Comparison of ENCODE assay signal across 2 cellular contexts in genomic region chr15:41571948-41572347, GRCh38.
TF ChIP-seq lines count a peak whose summit lies in the region.

No MANE protein-coding gene starts in this region.

TF ChIP-seq in IMR-90, 13 proteins besides CTCF, POLR2A, EP300 and RAD21:
- no peak for TF ChIP-seq CHD1 (IDR thresholded peaks at IDR 0.05; ENCODE audit: low read depth, low read length)
- 0 out of 2 replicates have a peak, but pooled peaks have one; percentile 17 for TF ChIP-seq CEBPB (IDR thresholded peaks at IDR 0.05; ENCODE audit: low read depth, low read length)

TF ChIP-seq in K562, 482 proteins besides CTCF, POLR2A, EP300 and RAD21:
- TF ChIP-seq CEBPG (CRISPR knock-in tag; IDR thresholded peaks at IDR 0.05) (0 out of 2 replicates have a peak, but pooled peaks have one; percentile 11), CEBPG (tag; conservative IDR thresholded peaks at IDR 0.05 in 1 of 2, IDR thresholded peaks at IDR 0.05 in 1 of 2) (0 out of 4 replicates have a peak, but pooled peaks of 1 of the 2 experiments have one; percentile 20), TAF1 (IDR thresholded peaks at IDR 0.05; ENCODE audit: control insufficient read depth, extremely low read depth, insufficient read depth, low read length, severe bottlenecking) (no peak), CEBPB (tag; IDR thresholded peaks at IDR 0.05) (peak; percentile 82)
- TF ChIP-seq, protein P1, sequence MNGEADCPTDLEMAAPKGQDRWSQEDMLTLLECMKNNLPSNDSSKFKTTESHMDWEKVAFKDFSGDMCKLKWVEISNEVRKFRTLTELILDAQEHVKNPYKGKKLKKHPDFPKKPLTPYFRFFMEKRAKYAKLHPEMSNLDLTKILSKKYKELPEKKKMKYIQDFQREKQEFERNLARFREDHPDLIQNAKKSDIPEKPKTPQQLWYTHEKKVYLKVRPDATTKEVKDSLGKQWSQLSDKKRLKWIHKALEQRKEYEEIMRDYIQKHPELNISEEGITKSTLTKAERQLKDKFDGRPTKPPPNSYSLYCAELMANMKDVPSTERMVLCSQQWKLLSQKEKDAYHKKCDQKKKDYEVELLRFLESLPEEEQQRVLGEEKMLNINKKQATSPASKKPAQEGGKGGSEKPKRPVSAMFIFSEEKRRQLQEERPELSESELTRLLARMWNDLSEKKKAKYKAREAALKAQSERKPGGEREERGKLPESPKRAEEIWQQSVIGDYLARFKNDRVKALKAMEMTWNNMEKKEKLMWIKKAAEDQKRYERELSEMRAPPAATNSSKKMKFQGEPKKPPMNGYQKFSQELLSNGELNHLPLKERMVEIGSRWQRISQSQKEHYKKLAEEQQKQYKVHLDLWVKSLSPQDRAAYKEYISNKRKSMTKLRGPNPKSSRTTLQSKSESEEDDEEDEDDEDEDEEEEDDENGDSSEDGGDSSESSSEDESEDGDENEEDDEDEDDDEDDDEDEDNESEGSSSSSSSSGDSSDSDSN (IDR thresholded peaks at IDR 0.05; ENCODE audit: borderline replicate concordance in 1 of 2, low read depth in 2 of 2, low read length in 2 of 2): no peak
